ENCODE assay signal across 8 cellular contexts in genomic region chr21:29077651-29078090, GRCh38. TPM values are rescaled to one million over a fixed set of nuclear protein-coding genes. Genes with fewer than 3 reads are reported as not detected.
A peak's percentile ranks its signal among the peaks of the same experiment; 100 is the strongest.
DNase-seq lines count a peak whose midpoint lies in the region; ATAC-seq and TF ChIP-seq lines count a peak whose summit lies in the region.

No MANE protein-coding gene starts in this region.

- H3K4me3 ChIP-seq in body of pancreas (peak overlapping the region; percentile 20 to 35), MG63 (no peak overlapping the region)

- TF ChIP-seq CTCF in body of pancreas (IDR thresholded peaks at IDR 0.05) = no peak

- ATAC-seq in body of pancreas (no peak), naive B cell (ENCODE audit: low read depth in 2 of 2) (no peak), HG02759 (IDR thresholded peaks at IDR 0.05; ENCODE audit: unreplicated experiment) (no peak)

- H3K36me3 Mint-ChIP-seq in naive B cell = peaks cover 0 to 5% of the 10 kb centered on the region in 2 donors

- H3K9me3 ChIP-seq in body of pancreas (no peaks in the 10 kb centered on the region), MG63 (no peaks in the 10 kb centered on the region)

- H3K27ac Mint-ChIP-seq in naive B cell = peak overlapping the region in 5 of 6 donors; percentile 54 to 91 (median 88)

- intact Hi-C loops in body of pancreas (cut with DNase I) = no loop called here

- H3K4me3 Mint-ChIP-seq in naive B cell = peak overlapping the region; percentile 88 to 99 (median 91)

- H3K36me3 ChIP-seq in body of pancreas (replicated peaks in 1 of 2; ENCODE audit: insufficient read depth in 1 of 2, low read depth in 2 of 2) (no peaks in the 10 kb centered on the region), MG63 (peaks cover 7% of the 10 kb centered on the region; the same call in 1 of the 2 replicates)

- 28 to 45% methylated on average over 6 of the region's 6 CpGs for WGBS in body of pancreas, 2 donors

- H3K4me1 Mint-ChIP-seq in naive B cell = peaks cover 34 to 57% (median 48%) of the 10 kb centered on the region in 3 donors

- H3K27me3 Mint-ChIP-seq in naive B cell = no peaks in the 10 kb centered on the region

- H3K27ac ChIP-seq in body of pancreas = peak overlapping the region; percentile 80 to 95 (median 91)

- H3K4me1 ChIP-seq in body of pancreas = peaks cover 17% of the 10 kb centered on the region

- H3K27me3 ChIP-seq in body of pancreas = no peaks in the 10 kb centered on the region
- H3K27me3 ChIP-seq in MG63 = no peaks in the 10 kb centered on the region

- H3K9me3 Mint-ChIP-seq in naive B cell = peaks cover 0 to 4% (median 0%) of the 10 kb centered on the region in 7 donors

- no peak for TF ChIP-seq POLR2A in body of pancreas (IDR thresholded peaks at IDR 0.05)

- DNase-seq in NCI-H2196 (lab: John Stamatoyannopoulos, UW; ENCODE audit: unreplicated experiment) = peak; percentile 65
- DNase-seq in NCI-H2196 treated with DMSO at 0.1 percent for 48 hours (lab: John Stamatoyannopoulos, UW; ENCODE audit: unreplicated experiment) = no peak
- peak; percentile 81 for DNase-seq in NCI-H69 (lab: John Stamatoyannopoulos, UW)
- peak in 3 of 4 donors; percentile 34 to 49 (median 35) for DNase-seq in body of pancreas
- no peak for DNase-seq in naive B cell
- DNase-seq in MG63 = no peak
- no peak for DNase-seq in DMS53 treated with DMSO at 0.1 percent for 48 hours (lab: John Stamatoyannopoulos, UW; ENCODE audit: unreplicated experiment)

RNA-seq across cellular contexts. Expression of gene CCT8, which starts 4.2 kb away (rescaled TPM):
- total RNA-seq in body of pancreas = 10 to 100 TPM; 46.1 to 73.4 TPM
- 100 to 1,000 TPM; 111 to 151 (median 120) TPM for polyA plus RNA-seq in naive B cell (ENCODE audit: low read depth in 6 of 6)
- 312 and 373 TPM in 2 replicates for total RNA-seq in MG63 (2014; rRNA removed; shearing (Covaris generic); ENCODE audit: low replicate concordance)

RNA-seq across cellular contexts. Expression of gene MAP3K7CL, which starts 52.8 kb away (rescaled TPM):
- 10 to 100 TPM in 1 of 2 donors, 1 to 10 TPM in 1; 5.2 to 12.5 TPM for total RNA-seq in body of pancreas
- polyA plus RNA-seq in naive B cell (ENCODE audit: low read depth in 6 of 6) = 10 to 100 TPM in 5 of 6 donors, 1 to 10 TPM in 1; 7.8 to 38.2 (median 18.5) TPM
- total RNA-seq in MG63 (2014; rRNA removed; shearing (Covaris generic); ENCODE audit: low replicate concordance) = 28.3 and 41.5 TPM in 2 replicates

RNA-seq across cellular contexts. Expression of gene USP16, which starts 53.2 kb away (rescaled TPM):
- total RNA-seq in body of pancreas = 10 to 100 TPM; 17.5 to 24.1 TPM
- polyA plus RNA-seq in naive B cell (ENCODE audit: low read depth in 6 of 6) = 10 to 100 TPM; 18.2 to 31.9 (median 23.0) TPM
- total RNA-seq in MG63 (2014; rRNA removed; shearing (Covaris generic); ENCODE audit: low replicate concordance) = 27.8 and 41.8 TPM in 2 replicates

RNA-seq across cellular contexts. Expression of gene RWDD2B, which starts 58.5 kb away (rescaled TPM):
- 10 to 100 TPM in 1 of 2 donors, 1 to 10 TPM in 1; 4.3 to 13.5 TPM for total RNA-seq in body of pancreas
- 10 to 100 TPM in 4 of 6 donors, 1 to 10 TPM in 2; 4.7 to 14.9 (median 12.0) TPM for polyA plus RNA-seq in naive B cell (ENCODE audit: low read depth in 6 of 6)
- total RNA-seq in MG63 (2014; rRNA removed; shearing (Covaris generic); ENCODE audit: low replicate concordance) = 7.3 and 8.4 TPM in 2 replicates

Comparison
In these comparisons a context has a peak if more than half of its experiments do, and no peak if none do; other contexts are left out.
1. DNase-seq: peak in NCI-H2196 (single experiment), NCI-H69 (single experiment) and body of pancreas (3 of 4); none in NCI-H2196 treated with DMSO at 0.1 percent for 48 hours (single experiment), naive B cell (single experiment), MG63 (single experiment) and DMS53 treated with DMSO at 0.1 percent for 48 hours (single experiment).